ENCODE assay signal across 8 cellular contexts in genomic region chr11:14578551-14578956, GRCh38. TPM values are rescaled to one million over a fixed set of nuclear protein-coding genes. Genes with fewer than 3 reads are reported as not detected.
DNase-seq lines count a peak whose midpoint lies in the region; ATAC-seq, FAIRE-seq and TF ChIP-seq lines count a peak whose summit lies in the region.

No MANE protein-coding gene starts in this region.

- ATAC-seq in HG02610 (IDR thresholded peaks at IDR 0.05; ENCODE audit: unreplicated experiment) = peak; percentile 96
- peak; percentile 89 for ATAC-seq in activated CD4-positive, alpha-beta T cell treated with anti-CD3 and anti-CD28 coated beads for 36 hours

- FAIRE-seq in GM18507 (lab: Jason Lieb, UNC) (peak; percentile 95), small intestine (lab: Jason Lieb, UNC) (no peak)

- 21 to 31% (median 24%) methylated on average over 3 of the region's 3 CpGs for WGBS in small intestine, 3 donors

- peaks cover 32% of the 10 kb centered on the region for H3K9me3 Mint-ChIP-seq in activated CD4-positive, alpha-beta T cell treated with anti-CD3 and anti-CD28 coated beads for 36 hours (ENCODE audit: low read depth)

- H3K27me3 ChIP-seq in small intestine (ENCODE audit: control insufficient read depth in 2 of 2, insufficient read depth in 2 of 2, low read length in 2 of 2) (no peaks in the 10 kb centered on the region), tibial artery (no peaks in the 10 kb centered on the region)

- H3K36me3 Mint-ChIP-seq in activated CD4-positive, alpha-beta T cell treated with anti-CD3 and anti-CD28 coated beads for 36 hours (ENCODE audit: low read depth) = peaks cover 46% of the 10 kb centered on the region

- no peaks in the 10 kb centered on the region for H3K27me3 Mint-ChIP-seq in activated CD4-positive, alpha-beta T cell treated with anti-CD3 and anti-CD28 coated beads for 36 hours

- TF ChIP-seq CTCF in tibial artery (IDR thresholded peaks at IDR 0.05) = no peak

- POLR2A ChIA-PET in activated CD4-positive, alpha-beta T cell treated with anti-CD3 and anti-CD28 coated beads for 36 hours (lab: Charles Lee) = interaction anchor here (0.6 to 2.0 kb wide), 9 partner anchors 9 to 187 kb away, joined by 3 to 6 read pairs (median 4); partner anchors contain the start of gene PSMA1

- peak overlapping the region; percentile 74 for H3K27ac Mint-ChIP-seq in activated CD4-positive, alpha-beta T cell treated with anti-CD3 and anti-CD28 coated beads for 36 hours

- peak; percentile 38 for DNase-seq in GM18507 (ENCODE audit: extremely low spot score, insufficient read length, low read depth)
- peak; percentile 2 for DNase-seq in NCI-H1092 treated with DMSO at 0.1 percent for 48 hours (lab: John Stamatoyannopoulos, UW)
- DNase-seq in activated CD4-positive, alpha-beta T cell treated with anti-CD3 and anti-CD28 coated beads for 36 hours = peak; percentile 58
- peak; percentile 20 for DNase-seq in epithelial cell of prostate (ENCODE audit: low read depth, low spot score)
- DNase-seq in small intestine = peak; percentile 79
- DNase-seq in tibial artery = no peak
- no peak for DNase-seq in NCI-H2196 (lab: John Stamatoyannopoulos, UW; ENCODE audit: unreplicated experiment)

- H3K4me1 ChIP-seq in small intestine (ENCODE audit: control insufficient read depth in 2 of 2, insufficient read depth in 1 of 2, low read depth in 1 of 2, low read length in 1 of 2) = peaks cover 0 to 5% of the 10 kb centered on the region in 2 donors
- H3K4me1 ChIP-seq in tibial artery = no peaks in the 10 kb centered on the region

- H3K4me1 Mint-ChIP-seq in activated CD4-positive, alpha-beta T cell treated with anti-CD3 and anti-CD28 coated beads for 36 hours = peaks cover 49% of the 10 kb centered on the region

- peak overlapping the region; percentile 0 for H3K4me3 Mint-ChIP-seq in activated CD4-positive, alpha-beta T cell treated with anti-CD3 and anti-CD28 coated beads for 36 hours

- CTCF ChIA-PET in activated CD4-positive, alpha-beta T cell treated with anti-CD3 and anti-CD28 coated beads for 36 hours (lab: Charles Lee) = interaction anchor here (0.6 to 1.5 kb wide), 10 partner anchors 13 to 328 kb away, joined by 3 to 7 read pairs (median 3); no protein-coding TSS in a partner anchor

- H3K27ac ChIP-seq in epithelial cell of prostate (no peak overlapping the region), small intestine (ENCODE audit: low read depth in 1 of 2, low read length in 1 of 2) (peak overlapping the region; percentile 51 to 90), tibial artery (no peak overlapping the region)

- H3K9me3 ChIP-seq in small intestine (ENCODE audit: control insufficient read depth, low read depth) = no peaks in the 10 kb centered on the region
- H3K9me3 ChIP-seq in tibial artery = no peaks in the 10 kb centered on the region

- no peak overlapping the region for H3K4me3 ChIP-seq in small intestine (ENCODE audit: low read depth in 1 of 2, low read length in 2 of 2)
- H3K4me3 ChIP-seq in tibial artery = no peak overlapping the region

- intact Hi-C loops in activated CD4-positive, alpha-beta T cell treated with anti-CD3 and anti-CD28 coated beads for 36 hours (cut with DNase I, micrococcal nuclease) = loop anchor here (1.0 to 5.0 kb wide), 7 partner anchors 34 to 313 kb away; partner anchors contain the start of genes PDE3B (in 1 of the 2) and PSMA1 (in 1 of the 2)
- intact Hi-C loops in tibial artery (cut with DNase I; ENCODE audit: low total_unique reads) = no loop called here

- no peaks in the 10 kb centered on the region for H3K36me3 ChIP-seq in small intestine (ENCODE audit: control insufficient read depth in 2 of 2, insufficient read depth in 2 of 2, low read length in 2 of 2)
- H3K36me3 ChIP-seq in tibial artery = no peaks in the 10 kb centered on the region

RNA-seq across cellular contexts. Expression of gene PSMA1, which starts 58.4 kb away (rescaled TPM):
- 100 to 1,000 TPM; 231 to 330 TPM for total RNA-seq in activated CD4-positive, alpha-beta T cell treated with anti-CD3 and anti-CD28 coated beads for 36 hours
- 100 to 1,000 TPM; 149 to 194 (median 161) TPM for polyA plus RNA-seq in small intestine

Comparison
In these comparisons a context has a peak if more than half of its experiments do, and no peak if none do; other contexts are left out.
1. DNase-seq: peak in GM18507 (single experiment), NCI-H1092 treated with DMSO at 0.1 percent for 48 hours (single experiment), activated CD4-positive, alpha-beta T cell treated with anti-CD3 and anti-CD28 coated beads for 36 hours (single experiment), epithelial cell of prostate (single experiment) and small intestine (single experiment); none in tibial artery (0 of 2) and NCI-H2196 (single experiment).
2. H3K27ac ChIP-seq: peak in small intestine (2 of 2); none in epithelial cell of prostate (single experiment) and tibial artery (0 of 2).